ENCODE assay signal across 9 cellular contexts in the genomic region with DNA sequence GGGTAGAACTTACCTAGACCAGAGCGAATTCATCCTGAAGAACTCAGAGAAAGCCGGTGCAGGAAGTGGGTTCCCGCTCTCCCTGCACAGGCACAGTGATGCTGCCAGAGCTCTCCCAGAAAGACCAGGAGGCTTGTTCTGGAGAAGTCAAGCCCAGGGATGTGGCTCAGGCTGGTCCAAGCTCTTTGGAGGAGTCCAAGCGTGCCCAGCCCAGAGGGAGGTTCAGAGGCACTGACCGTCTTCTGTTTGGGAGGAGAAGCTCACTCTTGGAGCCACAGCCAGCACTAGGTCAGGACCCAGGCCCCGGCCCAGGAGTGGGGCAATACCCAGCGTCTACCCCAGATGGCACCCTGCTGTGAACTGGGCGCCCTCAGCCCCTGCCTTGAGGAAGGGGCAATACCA. TPM values are rescaled to one million over a fixed set of nuclear protein-coding genes. Genes with fewer than 3 reads are reported as not detected.
A peak's percentile ranks its signal among the peaks of the same experiment; 100 is the strongest.
DNase-seq lines count a peak whose midpoint lies in the region; ATAC-seq and TF ChIP-seq lines count a peak whose summit lies in the region.
"Had no signal": no experiment of that assay in that cellular context is flagged by ENCODE, and none has a peak within 500 bp of the region (broad histone marks: within the 10 kb centered on the region; RNA-seq: fewer than 3 reads in every experiment).

No MANE protein-coding gene starts in this region.

- no peak overlapping the region for H2BK120ac ChIP-seq in neuronal stem cell (ENCODE audit: low read depth, low read length)

- peak overlapping the region; percentile 17 for H3K18ac ChIP-seq in neuronal stem cell (ENCODE audit: low read length)

- no peak overlapping the region for H4K91ac ChIP-seq in neuronal stem cell (ENCODE audit: low read depth, low read length, poor library complexity)

- H2BK5ac ChIP-seq in neuronal stem cell (ENCODE audit: low read length), result no peak overlapping the region

- H3K27ac Mint-ChIP-seq in IgD-negative memory B cell, result peak overlapping the region; percentile 81 to 99 (median 95)
- H3K27ac Mint-ChIP-seq in central memory CD8-positive, alpha-beta T cell (ENCODE audit: low read depth), result peak overlapping the region; percentile 83

- peak overlapping the region in 2 of 4 donors; percentile 92 to 97 for H3K4me3 Mint-ChIP-seq in IgD-negative memory B cell
- H3K4me3 Mint-ChIP-seq in central memory CD8-positive, alpha-beta T cell, result peak overlapping the region; percentile 87

- no peak overlapping the region for H2BK15ac ChIP-seq in neuronal stem cell (ENCODE audit: low read length)

- WGBS in neuronal stem cell (ENCODE audit: extremely low coverage in 2 of 2, insufficient read length in 2 of 2, insufficient replicate concordance in 1 of 2), 2 donors, result no CpG with 5 or more reads among the region's 8 CpGs

- H3K4me1 ChIP-seq in BE2C (peaks cover 4% of the 10 kb centered on the region; the same call in 1 of the 2 replicates), neuronal stem cell (ENCODE audit: control insufficient read depth in 2 of 2, insufficient read depth in 1 of 2, low read depth in 1 of 2, low read length in 2 of 2) (peaks cover 3 to 17% of the 10 kb centered on the region in 2 donors)

- no peaks in the 10 kb centered on the region for H3K9me3 ChIP-seq in BE2C
- H3K9me3 ChIP-seq in neuronal stem cell (replicated peaks in 1 of 2; ENCODE audit: control insufficient read depth in 2 of 2, insufficient read depth in 1 of 2, low read depth in 1 of 2, low read length in 2 of 2), result no peaks in the 10 kb centered on the region
- no peaks in the 10 kb centered on the region for H3K9me3 ChIP-seq in WERI-Rb-1 (ENCODE audit: severe bottlenecking)

- H3K79me1 ChIP-seq in neuronal stem cell (ENCODE audit: low read depth, low read length), result no peaks in the 10 kb centered on the region

- no peak overlapping the region for H3K23ac ChIP-seq in neuronal stem cell (ENCODE audit: low read depth, low read length, poor library complexity)

- H3K27me3 ChIP-seq in BE2C, result no peaks in the 10 kb centered on the region
- peaks cover 19 to 66% (median 56%) of the 10 kb centered on the region in 3 experiments for H3K27me3 ChIP-seq in neuronal stem cell (ENCODE audit: control insufficient read depth in 3 of 3, insufficient read depth in 3 of 3, low read depth in 1 of 3, low read length in 3 of 3)
- H3K27me3 ChIP-seq in WERI-Rb-1 (ENCODE audit: insufficient read depth, low read depth, severe bottlenecking), result no peaks in the 10 kb centered on the region

- no peak overlapping the region for H4K8ac ChIP-seq in neuronal stem cell (ENCODE audit: low read depth, low read length)

- H3K4me3 ChIP-seq in BE2C (ENCODE audit: low read depth, low read length), result no peak overlapping the region
- no peak overlapping the region for H3K4me3 ChIP-seq in neuronal stem cell (ENCODE audit: low read length in 2 of 2)
- no peak overlapping the region for H3K4me3 ChIP-seq in WERI-Rb-1 (ENCODE audit: low read depth, low read length)

- H2AK5ac ChIP-seq in neuronal stem cell (ENCODE audit: low read depth, low read length), result no peak overlapping the region

- no peak overlapping the region for H3K14ac ChIP-seq in neuronal stem cell (ENCODE audit: low read length)

- H3K36me3 Mint-ChIP-seq in IgD-negative memory B cell, result no peaks in the 10 kb centered on the region
- peaks cover 22% of the 10 kb centered on the region for H3K36me3 Mint-ChIP-seq in central memory CD8-positive, alpha-beta T cell (ENCODE audit: insufficient read depth)

- TF ChIP-seq CTCF in BE2C (IDR thresholded peaks at IDR 0.05; ENCODE audit: low read depth, low read length) (peak; percentile 24; the same call in 1 of the 2 replicates), WERI-Rb-1 (IDR thresholded peaks at IDR 0.05; ENCODE audit: low read depth, low read length) (no peak)

- ATAC-seq in central memory CD8-positive, alpha-beta T cell (replicated peaks; ENCODE audit: extremely low read depth, poor library complexity, severe bottlenecking), result no peak
- no peak for ATAC-seq in GM19023 (IDR thresholded peaks at IDR 0.05; ENCODE audit: unreplicated experiment)

- H3K4ac ChIP-seq in neuronal stem cell (ENCODE audit: low read length), result no peak overlapping the region

- H3K36me3 ChIP-seq in BE2C (no peaks in the 10 kb centered on the region), neuronal stem cell (replicated peaks in 1 of 2; ENCODE audit: control insufficient read depth in 2 of 2, insufficient read depth in 2 of 2, low read length in 2 of 2) (no peaks in the 10 kb centered on the region), WERI-Rb-1 (no peaks in the 10 kb centered on the region; the same call in 1 of the 2 replicates)

- H3K4me1 Mint-ChIP-seq in IgD-negative memory B cell, result peaks cover 29 to 33% (median 30%) of the 10 kb centered on the region in 3 donors
- H3K4me1 Mint-ChIP-seq in central memory CD8-positive, alpha-beta T cell, result peaks cover 29% of the 10 kb centered on the region

- H3K4me2 ChIP-seq in neuronal stem cell (ENCODE audit: insufficient read depth, low read length, poor library complexity, severe bottlenecking), result no peak overlapping the region

- DNase-seq in BE2C (no peak), neuronal stem cell (ENCODE audit: low spot score) (no peak), NCI-H524 treated with DMSO at 0.1 percent for 48 hours (lab: John Stamatoyannopoulos, UW) (no peak), DMS79 (lab: John Stamatoyannopoulos, UW) (no peak), WERI-Rb-1 (no peak)
- no peak for DNase-seq in central memory CD8-positive, alpha-beta T cell (ENCODE audit: low spot score in 2 of 2)
- DNase-seq: head of caudate nucleus had no signal

- H3K27ac ChIP-seq in neuronal stem cell (replicated peaks; ENCODE audit: low read length), result no peak overlapping the region
- no peak overlapping the region for H3K27ac ChIP-seq in WERI-Rb-1

- peaks cover 18% of the 10 kb centered on the region for H3K27me3 Mint-ChIP-seq in IgD-negative memory B cell
- peaks cover 58% of the 10 kb centered on the region for H3K27me3 Mint-ChIP-seq in central memory CD8-positive, alpha-beta T cell

- H3K9ac ChIP-seq in neuronal stem cell (ENCODE audit: low read depth, low read length, poor library complexity), result no peak overlapping the region

- no peak overlapping the region for H2BK12ac ChIP-seq in neuronal stem cell (ENCODE audit: low read length)

- H3K9me3 Mint-ChIP-seq in IgD-negative memory B cell, result no peaks in the 10 kb centered on the region
- no peaks in the 10 kb centered on the region for H3K9me3 Mint-ChIP-seq in central memory CD8-positive, alpha-beta T cell

- no peak overlapping the region for H2AFZ ChIP-seq in neuronal stem cell (ENCODE audit: low read length)

RNA-seq across cellular contexts. Expression of a gene that starts 1.5 kb away (rescaled TPM):
- polyA plus RNA-seq in BE2C (2012; ENCODE audit: insufficient read depth, insufficient read length, low read depth), result 6.3 TPM
- polyA plus RNA-seq in IgD-negative memory B cell, result 7.0 TPM
- 0.10 TPM for polyA plus RNA-seq in neuronal stem cell (2013, experiment 1 of 2)
- polyA plus RNA-seq in neuronal stem cell (2013, experiment 2 of 2), result 0.08 TPM
